Comparison of ENCODE assay signal across 1 cellular context in the genomic region with DNA sequence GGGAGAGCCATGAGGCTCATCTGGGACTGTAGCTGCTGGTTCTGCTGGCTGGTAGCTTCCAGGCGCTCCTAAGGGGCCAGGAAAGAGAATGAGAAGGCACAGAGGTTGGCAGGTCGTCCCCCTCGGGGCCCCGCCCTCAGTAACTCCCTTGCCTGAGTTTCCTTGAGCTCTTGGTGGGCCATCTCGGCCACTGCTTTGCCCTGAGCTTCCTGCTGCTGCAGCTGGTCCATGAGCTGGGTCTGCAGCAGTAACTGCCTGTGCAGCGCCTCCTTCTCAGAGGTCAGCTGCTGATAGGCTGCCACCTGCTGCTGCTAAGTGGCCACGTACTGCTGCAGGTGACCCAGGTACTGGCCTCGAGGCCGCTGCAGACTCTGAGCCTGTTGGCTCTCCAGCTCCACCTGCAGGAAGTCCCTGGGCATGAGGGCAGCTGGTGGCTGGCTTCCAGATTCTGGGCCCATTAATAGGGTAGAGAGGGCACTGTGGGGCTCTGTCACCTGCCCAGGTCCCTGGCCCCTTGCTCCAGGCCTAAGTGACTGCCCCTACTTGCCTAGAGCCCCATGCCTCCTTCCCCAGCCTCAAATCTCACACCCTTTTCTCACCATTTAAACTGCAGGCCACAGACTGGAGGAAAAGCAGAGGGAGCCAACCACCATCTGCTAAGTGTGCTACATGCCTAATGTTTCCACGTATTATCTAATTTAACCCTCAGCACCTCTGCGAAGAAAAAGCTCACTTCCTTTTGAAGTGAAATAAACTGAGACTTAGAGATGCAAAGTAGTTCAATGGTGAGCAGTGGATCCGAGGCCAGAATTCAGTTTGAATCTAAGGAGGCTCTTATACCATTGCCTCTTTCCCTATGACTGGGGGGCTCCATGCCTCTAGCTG.
TF ChIP-seq lines count a peak whose summit lies in the region.

No MANE protein-coding gene starts in this region.

TF ChIP-seq in HepG2, 621 proteins besides CTCF, POLR2A, EP300 and RAD21 (continued from another document):
- TF ChIP-seq, protein P1, sequence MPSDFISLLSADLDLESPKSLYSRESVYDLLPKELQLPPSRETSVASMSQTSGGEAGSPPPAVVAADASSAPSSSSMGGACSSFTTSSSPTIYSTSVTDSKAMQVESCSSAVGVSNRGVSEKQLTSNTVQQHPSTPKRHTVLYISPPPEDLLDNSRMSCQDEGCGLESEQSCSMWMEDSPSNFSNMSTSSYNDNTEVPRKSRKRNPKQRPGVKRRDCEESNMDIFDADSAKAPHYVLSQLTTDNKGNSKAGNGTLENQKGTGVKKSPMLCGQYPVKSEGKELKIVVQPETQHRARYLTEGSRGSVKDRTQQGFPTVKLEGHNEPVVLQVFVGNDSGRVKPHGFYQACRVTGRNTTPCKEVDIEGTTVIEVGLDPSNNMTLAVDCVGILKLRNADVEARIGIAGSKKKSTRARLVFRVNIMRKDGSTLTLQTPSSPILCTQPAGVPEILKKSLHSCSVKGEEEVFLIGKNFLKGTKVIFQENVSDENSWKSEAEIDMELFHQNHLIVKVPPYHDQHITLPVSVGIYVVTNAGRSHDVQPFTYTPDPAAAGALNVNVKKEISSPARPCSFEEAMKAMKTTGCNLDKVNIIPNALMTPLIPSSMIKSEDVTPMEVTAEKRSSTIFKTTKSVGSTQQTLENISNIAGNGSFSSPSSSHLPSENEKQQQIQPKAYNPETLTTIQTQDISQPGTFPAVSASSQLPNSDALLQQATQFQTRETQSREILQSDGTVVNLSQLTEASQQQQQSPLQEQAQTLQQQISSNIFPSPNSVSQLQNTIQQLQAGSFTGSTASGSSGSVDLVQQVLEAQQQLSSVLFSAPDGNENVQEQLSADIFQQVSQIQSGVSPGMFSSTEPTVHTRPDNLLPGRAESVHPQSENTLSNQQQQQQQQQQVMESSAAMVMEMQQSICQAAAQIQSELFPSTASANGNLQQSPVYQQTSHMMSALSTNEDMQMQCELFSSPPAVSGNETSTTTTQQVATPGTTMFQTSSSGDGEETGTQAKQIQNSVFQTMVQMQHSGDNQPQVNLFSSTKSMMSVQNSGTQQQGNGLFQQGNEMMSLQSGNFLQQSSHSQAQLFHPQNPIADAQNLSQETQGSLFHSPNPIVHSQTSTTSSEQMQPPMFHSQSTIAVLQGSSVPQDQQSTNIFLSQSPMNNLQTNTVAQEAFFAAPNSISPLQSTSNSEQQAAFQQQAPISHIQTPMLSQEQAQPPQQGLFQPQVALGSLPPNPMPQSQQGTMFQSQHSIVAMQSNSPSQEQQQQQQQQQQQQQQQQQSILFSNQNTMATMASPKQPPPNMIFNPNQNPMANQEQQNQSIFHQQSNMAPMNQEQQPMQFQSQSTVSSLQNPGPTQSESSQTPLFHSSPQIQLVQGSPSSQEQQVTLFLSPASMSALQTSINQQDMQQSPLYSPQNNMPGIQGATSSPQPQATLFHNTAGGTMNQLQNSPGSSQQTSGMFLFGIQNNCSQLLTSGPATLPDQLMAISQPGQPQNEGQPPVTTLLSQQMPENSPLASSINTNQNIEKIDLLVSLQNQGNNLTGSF (CRISPR knock-in tag; IDR thresholded peaks at IDR 0.05) = no peak
- TF ChIP-seq, protein P2, sequence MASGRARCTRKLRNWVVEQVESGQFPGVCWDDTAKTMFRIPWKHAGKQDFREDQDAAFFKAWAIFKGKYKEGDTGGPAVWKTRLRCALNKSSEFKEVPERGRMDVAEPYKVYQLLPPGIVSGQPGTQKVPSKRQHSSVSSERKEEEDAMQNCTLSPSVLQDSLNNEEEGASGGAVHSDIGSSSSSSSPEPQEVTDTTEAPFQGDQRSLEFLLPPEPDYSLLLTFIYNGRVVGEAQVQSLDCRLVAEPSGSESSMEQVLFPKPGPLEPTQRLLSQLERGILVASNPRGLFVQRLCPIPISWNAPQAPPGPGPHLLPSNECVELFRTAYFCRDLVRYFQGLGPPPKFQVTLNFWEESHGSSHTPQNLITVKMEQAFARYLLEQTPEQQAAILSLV (CRISPR knock-in tag; IDR thresholded peaks at IDR 0.05; ENCODE audit: borderline replicate concordance) = 0 out of 2 replicates have a peak, but pooled peaks have one; percentile 33
- TF ChIP-seq, protein P3, sequence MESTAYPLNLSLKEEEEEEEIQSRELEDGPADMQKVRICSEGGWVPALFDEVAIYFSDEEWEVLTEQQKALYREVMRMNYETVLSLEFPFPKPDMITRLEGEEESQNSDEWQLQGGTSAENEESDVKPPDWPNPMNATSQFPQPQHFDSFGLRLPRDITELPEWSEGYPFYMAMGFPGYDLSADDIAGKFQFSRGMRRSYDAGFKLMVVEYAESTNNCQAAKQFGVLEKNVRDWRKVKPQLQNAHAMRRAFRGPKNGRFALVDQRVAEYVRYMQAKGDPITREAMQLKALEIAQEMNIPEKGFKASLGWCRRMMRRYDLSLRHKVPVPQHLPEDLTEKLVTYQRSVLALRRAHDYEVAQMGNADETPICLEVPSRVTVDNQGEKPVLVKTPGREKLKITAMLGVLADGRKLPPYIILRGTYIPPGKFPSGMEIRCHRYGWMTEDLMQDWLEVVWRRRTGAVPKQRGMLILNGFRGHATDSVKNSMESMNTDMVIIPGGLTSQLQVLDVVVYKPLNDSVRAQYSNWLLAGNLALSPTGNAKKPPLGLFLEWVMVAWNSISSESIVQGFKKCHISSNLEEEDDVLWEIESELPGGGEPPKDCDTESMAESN (CRISPR knock-in tag; conservative IDR thresholded peaks at IDR 0.05) = 0 out of 2 replicates have a peak, but pooled peaks have one; percentile 29
- TF ChIP-seq SOX6 (IDR thresholded peaks at IDR 0.05) (no peak), SOX6 (CRISPR knock-in tag; IDR thresholded peaks at IDR 0.05) (peak; percentile 51), PITX1 (CRISPR knock-in tag; IDR thresholded peaks at IDR 0.05) (peak; percentile 51; the same call in 1 of the 2 replicates), ZNF331 (CRISPR knock-in tag; IDR thresholded peaks at IDR 0.05) (peak; percentile 62; the same call in 1 of the 2 replicates), ZNF317 (CRISPR knock-in tag; IDR thresholded peaks at IDR 0.05) (0 out of 2 replicates have a peak, but pooled peaks have one; percentile 42), MTA1 (CRISPR knock-in tag; IDR thresholded peaks at IDR 0.05; ENCODE audit: borderline replicate concordance) (peak; percentile 36; the same call in 1 of the 2 replicates), IRF2 (CRISPR knock-in tag; IDR thresholded peaks at IDR 0.05) (peak; percentile 61; the same call in 1 of the 2 replicates), FOXC1 (CRISPR knock-in tag; IDR thresholded peaks at IDR 0.05; ENCODE audit: borderline replicate concordance) (0 out of 2 replicates have a peak, but pooled peaks have one; percentile 45), PHF20 (CRISPR knock-in tag; IDR thresholded peaks at IDR 0.05) (no peak), NFKB2 (CRISPR knock-in tag; IDR thresholded peaks at IDR 0.05; ENCODE audit: borderline replicate concordance) (0 out of 2 replicates have a peak, but pooled peaks have one; percentile 19), ZFX (CRISPR knock-in tag; IDR thresholded peaks at IDR 0.05; ENCODE audit: low read depth) (peak; percentile 68; the same call in 1 of the 2 replicates), NONO (IDR thresholded peaks at IDR 0.05) (no peak), NONO (CRISPR knock-in tag; conservative IDR thresholded peaks at IDR 0.05) (0 out of 2 replicates have a peak, but pooled peaks have one; percentile 62), U2AF2 (IDR thresholded peaks at IDR 0.05; ENCODE audit: low read depth, low read length) (no peak), ZNF772 (CRISPR knock-in tag; IDR thresholded peaks at IDR 0.05) (peak; percentile 53; the same call in 1 of the 2 replicates), ZNF335 (CRISPR knock-in tag; IDR thresholded peaks at IDR 0.05) (no peak), TEAD3 (CRISPR knock-in tag; optimal IDR thresholded peaks at IDR 0.05; ENCODE audit: borderline replicate concordance) (peak; percentile 49), DMAP1 (CRISPR knock-in tag; IDR thresholded peaks at IDR 0.05) (0 out of 2 replicates have a peak, but pooled peaks have one; percentile 54), AHR (CRISPR knock-in tag; IDR thresholded peaks at IDR 0.05) (no peak), ZBTB38 (CRISPR knock-in tag; IDR thresholded peaks at IDR 0.05) (peak; percentile 73)
- TF ChIP-seq, protein P4, sequence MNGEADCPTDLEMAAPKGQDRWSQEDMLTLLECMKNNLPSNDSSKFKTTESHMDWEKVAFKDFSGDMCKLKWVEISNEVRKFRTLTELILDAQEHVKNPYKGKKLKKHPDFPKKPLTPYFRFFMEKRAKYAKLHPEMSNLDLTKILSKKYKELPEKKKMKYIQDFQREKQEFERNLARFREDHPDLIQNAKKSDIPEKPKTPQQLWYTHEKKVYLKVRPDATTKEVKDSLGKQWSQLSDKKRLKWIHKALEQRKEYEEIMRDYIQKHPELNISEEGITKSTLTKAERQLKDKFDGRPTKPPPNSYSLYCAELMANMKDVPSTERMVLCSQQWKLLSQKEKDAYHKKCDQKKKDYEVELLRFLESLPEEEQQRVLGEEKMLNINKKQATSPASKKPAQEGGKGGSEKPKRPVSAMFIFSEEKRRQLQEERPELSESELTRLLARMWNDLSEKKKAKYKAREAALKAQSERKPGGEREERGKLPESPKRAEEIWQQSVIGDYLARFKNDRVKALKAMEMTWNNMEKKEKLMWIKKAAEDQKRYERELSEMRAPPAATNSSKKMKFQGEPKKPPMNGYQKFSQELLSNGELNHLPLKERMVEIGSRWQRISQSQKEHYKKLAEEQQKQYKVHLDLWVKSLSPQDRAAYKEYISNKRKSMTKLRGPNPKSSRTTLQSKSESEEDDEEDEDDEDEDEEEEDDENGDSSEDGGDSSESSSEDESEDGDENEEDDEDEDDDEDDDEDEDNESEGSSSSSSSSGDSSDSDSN (CRISPR knock-in tag; IDR thresholded peaks at IDR 0.05) = peak; percentile 67
- TF ChIP-seq, protein P5, sequence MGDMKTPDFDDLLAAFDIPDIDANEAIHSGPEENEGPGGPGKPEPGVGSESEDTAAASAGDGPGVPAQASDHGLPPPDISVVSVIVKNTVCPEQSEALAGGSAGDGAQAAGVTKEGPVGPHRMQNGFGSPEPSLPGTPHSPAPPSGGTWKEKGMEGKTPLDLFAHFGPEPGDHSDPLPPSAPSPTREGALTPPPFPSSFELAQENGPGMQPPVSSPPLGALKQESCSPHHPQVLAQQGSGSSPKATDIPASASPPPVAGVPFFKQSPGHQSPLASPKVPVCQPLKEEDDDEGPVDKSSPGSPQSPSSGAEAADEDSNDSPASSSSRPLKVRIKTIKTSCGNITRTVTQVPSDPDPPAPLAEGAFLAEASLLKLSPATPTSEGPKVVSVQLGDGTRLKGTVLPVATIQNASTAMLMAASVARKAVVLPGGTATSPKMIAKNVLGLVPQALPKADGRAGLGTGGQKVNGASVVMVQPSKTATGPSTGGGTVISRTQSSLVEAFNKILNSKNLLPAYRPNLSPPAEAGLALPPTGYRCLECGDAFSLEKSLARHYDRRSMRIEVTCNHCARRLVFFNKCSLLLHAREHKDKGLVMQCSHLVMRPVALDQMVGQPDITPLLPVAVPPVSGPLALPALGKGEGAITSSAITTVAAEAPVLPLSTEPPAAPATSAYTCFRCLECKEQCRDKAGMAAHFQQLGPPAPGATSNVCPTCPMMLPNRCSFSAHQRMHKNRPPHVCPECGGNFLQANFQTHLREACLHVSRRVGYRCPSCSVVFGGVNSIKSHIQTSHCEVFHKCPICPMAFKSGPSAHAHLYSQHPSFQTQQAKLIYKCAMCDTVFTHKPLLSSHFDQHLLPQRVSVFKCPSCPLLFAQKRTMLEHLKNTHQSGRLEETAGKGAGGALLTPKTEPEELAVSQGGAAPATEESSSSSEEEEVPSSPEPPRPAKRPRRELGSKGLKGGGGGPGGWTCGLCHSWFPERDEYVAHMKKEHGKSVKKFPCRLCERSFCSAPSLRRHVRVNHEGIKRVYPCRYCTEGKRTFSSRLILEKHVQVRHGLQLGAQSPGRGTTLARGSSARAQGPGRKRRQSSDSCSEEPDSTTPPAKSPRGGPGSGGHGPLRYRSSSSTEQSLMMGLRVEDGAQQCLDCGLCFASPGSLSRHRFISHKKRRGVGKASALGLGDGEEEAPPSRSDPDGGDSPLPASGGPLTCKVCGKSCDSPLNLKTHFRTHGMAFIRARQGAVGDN (CRISPR knock-in tag; IDR thresholded peaks at IDR 0.05) = peak; percentile 89
- TF ChIP-seq, protein P6, sequence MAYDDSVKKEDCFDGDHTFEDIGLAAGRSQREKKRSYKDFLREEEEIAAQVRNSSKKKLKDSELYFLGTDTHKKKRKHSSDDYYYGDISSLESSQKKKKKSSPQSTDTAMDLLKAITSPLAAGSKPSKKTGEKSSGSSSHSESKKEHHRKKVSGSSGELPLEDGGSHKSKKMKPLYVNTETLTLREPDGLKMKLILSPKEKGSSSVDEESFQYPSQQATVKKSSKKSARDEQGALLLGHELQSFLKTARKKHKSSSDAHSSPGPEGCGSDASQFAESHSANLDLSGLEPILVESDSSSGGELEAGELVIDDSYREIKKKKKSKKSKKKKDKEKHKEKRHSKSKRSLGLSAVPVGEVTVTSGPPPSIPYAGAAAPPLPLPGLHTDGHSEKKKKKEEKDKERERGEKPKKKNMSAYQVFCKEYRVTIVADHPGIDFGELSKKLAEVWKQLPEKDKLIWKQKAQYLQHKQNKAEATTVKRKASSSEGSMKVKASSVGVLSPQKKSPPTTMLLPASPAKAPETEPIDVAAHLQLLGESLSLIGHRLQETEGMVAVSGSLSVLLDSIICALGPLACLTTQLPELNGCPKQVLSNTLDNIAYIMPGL (CRISPR knock-in tag; IDR thresholded peaks at IDR 0.05; ENCODE audit: borderline replicate concordance in 1 of 2, low read depth in 1 of 2) = peak; percentile 91 to 94
